ENCODE assay signal across 18 cellular contexts in the genomic region with DNA sequence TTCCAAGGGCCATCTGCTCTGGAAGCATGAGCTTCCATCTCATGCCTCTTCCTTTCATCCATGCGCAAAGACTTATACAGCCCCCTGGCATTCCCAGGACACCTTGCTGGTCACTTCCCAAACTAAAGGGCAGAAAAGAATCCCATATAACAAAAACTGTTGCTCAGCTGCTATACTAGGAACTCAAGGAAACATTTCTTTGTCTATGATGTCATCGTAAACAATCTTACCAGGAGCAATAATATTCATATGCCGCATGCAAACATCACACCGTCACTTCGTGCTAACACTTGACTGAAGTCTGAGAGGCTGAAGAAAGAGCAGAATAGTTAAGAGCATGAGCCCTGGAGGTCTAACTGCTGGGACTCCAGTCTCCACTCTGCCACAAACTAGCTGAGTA. TPM values are rescaled to one million over a fixed set of nuclear protein-coding genes. Genes with fewer than 3 reads are reported as not detected.
DNase-seq lines count a peak whose midpoint lies in the region; ATAC-seq and TF ChIP-seq lines count a peak whose summit lies in the region.
"Had no signal": no experiment of that assay in that cellular context is flagged by ENCODE, and none has a peak within 500 bp of the region (broad histone marks: within the 10 kb centered on the region; RNA-seq: fewer than 3 reads in every experiment).

No MANE protein-coding gene starts in this region.

- CTCF ChIA-PET in HEK293 (lab: Yijun Ruan, JAX): interaction anchor here (0.5 to 1.6 kb wide), 3 partner anchors 168 to 1051 kb away, joined by 3 read pairs; no protein-coding TSS in a partner anchor

- H3K4me3 ChIP-seq in HEK293 (ENCODE audit: low read depth, low read length): no peak overlapping the region
- H3K4me3 ChIP-seq: A549; BLaER1 treated with 17β-estradiol and CSF1 and Interleukin-3, amounts not matched to agents 10 nM and 100 nM had no signal

- no peak for TF ChIP-seq CTCF in HEK293 (tag by site-specific recombination; IDR thresholded peaks at IDR 0.05)
- TF ChIP-seq CTCF in neural crest cell (conservative IDR thresholded peaks at IDR 0.05): no peak

- H3K9me3 ChIP-seq in HEK293 (ENCODE audit: control insufficient read depth, insufficient read depth, low read depth, low read length): no peaks in the 10 kb centered on the region
- H3K9me3 ChIP-seq: A549, Caco-2 had no signal

- no peak overlapping the region for H3K4me3 Mint-ChIP-seq in neural crest cell
- H3K4me3 Mint-ChIP-seq: B cell; CD4-positive, alpha-beta T cell; CD8-positive, alpha-beta T cell had no signal

- H3K27ac Mint-ChIP-seq in neural crest cell (ENCODE audit: unreplicated experiment): peak overlapping the region; percentile 15
- H3K27ac Mint-ChIP-seq: B cell; CD4-positive, alpha-beta T cell; CD8-positive, alpha-beta T cell had no signal

- no peak overlapping the region for H3K27ac ChIP-seq in HEK293 (ENCODE audit: extremely low read depth, low read depth, low read length)
- H3K27ac ChIP-seq: 22Rv1; A549; BLaER1 treated with 17β-estradiol and CSF1 and Interleukin-3, amounts not matched to agents 10 nM and 100 nM; C4-2B had no signal

- no peaks in the 10 kb centered on the region for H3K9me3 Mint-ChIP-seq in neural crest cell
- H3K9me3 Mint-ChIP-seq: CD4-positive, alpha-beta T cell; CD8-positive, alpha-beta T cell had no signal

- no peaks in the 10 kb centered on the region for H3K36me3 Mint-ChIP-seq in neural crest cell (ENCODE audit: low read depth)
- H3K36me3 Mint-ChIP-seq: CD8-positive, alpha-beta T cell had no signal

- intact Hi-C loops in cardiac septum (cut with DNase I): loop anchor here (10.0 kb wide), 1 partner anchor 391 kb away; the partner anchor contains the start of gene BMP4

- DNase-seq in DMS 273 (lab: John Stamatoyannopoulos, UW; ENCODE audit: unreplicated experiment) (peak; percentile 15), DMS 273 treated with DMSO at 0.1 percent for 48 hours (lab: John Stamatoyannopoulos, UW) (no peak), neural crest cell (ENCODE audit: low read depth, low spot score) (no peak), cardiac septum (ENCODE audit: low spot score) (no peak)
- DNase-seq: AML-193; Caco-2; Calu3; CD4-positive, alpha-beta T cell; CD8-positive, alpha-beta T cell; DMS79 treated with DMSO at 0.1 percent for 48 hours; GF-D8 had no signal

- POLR2A ChIA-PET in HEK293 (lab: Yijun Ruan, JAX): no interaction called here

- H3K4me1 Mint-ChIP-seq in neural crest cell: peaks cover 20% of the 10 kb centered on the region

- no peaks in the 10 kb centered on the region for H3K36me3 ChIP-seq in HEK293 (ENCODE audit: control insufficient read depth in 2 of 2, insufficient read depth in 1 of 2, low read length in 2 of 2)
- H3K36me3 ChIP-seq: BLaER1 treated with 17β-estradiol and CSF1 and Interleukin-3, amounts not matched to agents 10 nM and 100 nM had no signal

- no peaks in the 10 kb centered on the region for H3K27me3 Mint-ChIP-seq in neural crest cell (ENCODE audit: low read depth)

- ATAC-seq in GM19452 (IDR thresholded peaks at IDR 0.05; ENCODE audit: unreplicated experiment): no peak
- ATAC-seq: A549; CD8-positive, alpha-beta T cell had no signal

- H3K4me1 ChIP-seq in HEK293 (ENCODE audit: control insufficient read depth, insufficient read depth, low read length): peaks cover 19% of the 10 kb centered on the region
- H3K4me1 ChIP-seq: A549, Caco-2 had no signal

TF ChIP-seq in HEK293, 187 proteins besides CTCF, POLR2A, EP300 and RAD21:
- TF ChIP-seq ATF2 (tag by site-specific recombination; IDR thresholded peaks at IDR 0.05; ENCODE audit: low read depth): peak; percentile 59
- no peak for TF ChIP-seq TCF7L2 (IDR thresholded peaks at IDR 0.05; ENCODE audit: borderline replicate concordance, low read depth, low read length)
- no peak for TF ChIP-seq ZNF121 (tag by site-specific recombination; IDR thresholded peaks at IDR 0.05)
- TF ChIP-seq, protein P1, sequence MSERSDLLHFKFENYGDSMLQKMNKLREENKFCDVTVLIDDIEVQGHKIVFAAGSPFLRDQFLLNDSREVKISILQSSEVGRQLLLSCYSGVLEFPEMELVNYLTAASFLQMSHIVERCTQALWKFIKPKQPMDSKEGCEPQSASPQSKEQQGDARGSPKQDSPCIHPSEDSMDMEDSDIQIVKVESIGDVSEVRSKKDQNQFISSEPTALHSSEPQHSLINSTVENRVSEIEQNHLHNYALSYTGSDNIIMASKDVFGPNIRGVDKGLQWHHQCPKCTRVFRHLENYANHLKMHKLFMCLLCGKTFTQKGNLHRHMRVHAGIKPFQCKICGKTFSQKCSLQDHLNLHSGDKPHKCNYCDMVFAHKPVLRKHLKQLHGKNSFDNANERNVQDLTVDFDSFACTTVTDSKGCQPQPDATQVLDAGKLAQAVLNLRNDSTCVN (tag by site-specific recombination; optimal IDR thresholded peaks at IDR 0.05): no peak

RNA-seq across cellular contexts. Expression of gene CDKN3, which starts 50.5 kb away (rescaled TPM):
- total RNA-seq in neural crest cell (39.4 and 43.8 TPM in 2 replicates), cardiac septum (4.7 TPM)
